8 cellular contexts compared by ENCODE assay signal in genomic region chr12:6470375-6471163, GRCh38. TPM values are rescaled to one million over a fixed set of nuclear protein-coding genes. Genes with fewer than 3 reads are reported as not detected.
A peak's percentile ranks its signal among the peaks of the same experiment; 100 is the strongest.
DNase-seq lines count a peak whose midpoint lies in the region; ATAC-seq lines count a peak whose summit lies in the region.

TSS of gene VAMP1 (minus strand) at chr12:6470677. CDS start at chr12:6470531, 146 bp downstream.

- no peaks in the 10 kb centered on the region for H3K9me3 ChIP-seq in CD8-positive, alpha-beta memory T cell (ENCODE audit: low read length)

- POLR2A ChIA-PET in CD8-positive, alpha-beta memory T cell (lab: Charles Lee), result interaction anchor here (0.5 to 3.1 kb wide), 29 partner anchors 9 to 1532 kb away, joined by 3 to 35 read pairs (median 4); partner anchors contain the start of genes CD27, GAPDH, MRPL51 and TAPBPL

- peaks cover 35% of the 10 kb centered on the region for H3K4me1 ChIP-seq in CD8-positive, alpha-beta memory T cell (ENCODE audit: insufficient read depth, low read length)

- CTCF ChIA-PET in CD8-positive, alpha-beta memory T cell (lab: Charles Lee), result interaction anchor here (0.7 to 4.9 kb wide), 26 partner anchors 9 to 150 kb away, joined by 3 to 53 read pairs (median 5); partner anchors contain the start of genes CD27, GAPDH, MRPL51 and TAPBPL

- peaks cover 46 to 52% (median 47%) of the 10 kb centered on the region in 3 donors for H3K4me1 Mint-ChIP-seq in CD8-positive, alpha-beta memory T cell

- peak within 1 kb of the TSS; percentile 63 for H3K27ac ChIP-seq in CD8-positive, alpha-beta memory T cell (ENCODE audit: low read depth, low read length)

- peak; percentile 71 for ATAC-seq in GM19468 (IDR thresholded peaks at IDR 0.05; ENCODE audit: extremely low read depth, unreplicated experiment)

- H3K27me3 Mint-ChIP-seq in CD8-positive, alpha-beta memory T cell, result no peaks in the 10 kb centered on the region

- peaks cover 15% of the 10 kb centered on the region for H3K36me3 ChIP-seq in CD8-positive, alpha-beta memory T cell (ENCODE audit: insufficient read depth, low read length)

- peak; percentile 94 to 97 (median 95) for DNase-seq in CD8-positive, alpha-beta memory T cell
- DNase-seq in HS-5 (ENCODE audit: low read depth) (peak; percentile 94), medulla oblongata (ENCODE audit: extremely low spot score) (peak; percentile 99)
- DNase-seq in NK-92 treated with Interleukin-12 subunit alpha and Interleukin-12 subunit beta, amount 100 ng/mL, for 24 hours (lab: John Stamatoyannopoulos, UW), result peak; percentile 90
- DNase-seq in activated CD8-positive, alpha-beta memory T cell treated with anti-CD3 and anti-CD28 coated beads for 24 hours, result peak; percentile 99
- DNase-seq in effector CD8-positive, alpha-beta T cell (lab: John Stamatoyannopoulos, UW), result peak; percentile 93
- DNase-seq in stimulated activated CD8-positive, alpha-beta memory T cell treated with anti-CD3 and anti-CD28 coated beads, Interleukin-12 subunit alpha, Interleukin-12 subunit beta, amount 100 ng/mL, for 1 hour (ENCODE audit: low read depth), result peak; percentile 94

- H3K27me3 ChIP-seq in CD8-positive, alpha-beta memory T cell (ENCODE audit: insufficient read depth, low read length, poor library complexity, severe bottlenecking), result no peaks in the 10 kb centered on the region

- H3K4me3 Mint-ChIP-seq in CD8-positive, alpha-beta memory T cell, result peak within 1 kb of the TSS; percentile 89 to 97 (median 93)

- H3K9me3 Mint-ChIP-seq in CD8-positive, alpha-beta memory T cell, result no peaks in the 10 kb centered on the region

- H3K27ac Mint-ChIP-seq in CD8-positive, alpha-beta memory T cell, result peak within 1 kb of the TSS; percentile 90 to 97 (median 96)

- H3K36me3 Mint-ChIP-seq in CD8-positive, alpha-beta memory T cell, result peaks cover 2 to 42% (median 10%) of the 10 kb centered on the region in 3 donors

- H3K4me3 ChIP-seq in CD8-positive, alpha-beta memory T cell (ENCODE audit: low read length), result peak within 1 kb of the TSS; percentile 86

RNA-seq across cellular contexts. Expression of gene VAMP1, which starts in this region (rescaled TPM):
- total RNA-seq in CD8-positive, alpha-beta memory T cell, result 10 to 100 TPM; 26.7 to 29.6 TPM
- 10.0 TPM for polyA plus RNA-seq in CD8-positive, alpha-beta memory T cell

Comparison
In these comparisons a context has a peak if more than half of its experiments do, and no peak if none do; other contexts are left out.
1. Peak in every context shown above with its lines: DNase-seq, ATAC-seq, H3K4me3 ChIP-seq and H3K27ac ChIP-seq.